Comparison of ENCODE assay signal across 8 cellular contexts in the genomic region with DNA sequence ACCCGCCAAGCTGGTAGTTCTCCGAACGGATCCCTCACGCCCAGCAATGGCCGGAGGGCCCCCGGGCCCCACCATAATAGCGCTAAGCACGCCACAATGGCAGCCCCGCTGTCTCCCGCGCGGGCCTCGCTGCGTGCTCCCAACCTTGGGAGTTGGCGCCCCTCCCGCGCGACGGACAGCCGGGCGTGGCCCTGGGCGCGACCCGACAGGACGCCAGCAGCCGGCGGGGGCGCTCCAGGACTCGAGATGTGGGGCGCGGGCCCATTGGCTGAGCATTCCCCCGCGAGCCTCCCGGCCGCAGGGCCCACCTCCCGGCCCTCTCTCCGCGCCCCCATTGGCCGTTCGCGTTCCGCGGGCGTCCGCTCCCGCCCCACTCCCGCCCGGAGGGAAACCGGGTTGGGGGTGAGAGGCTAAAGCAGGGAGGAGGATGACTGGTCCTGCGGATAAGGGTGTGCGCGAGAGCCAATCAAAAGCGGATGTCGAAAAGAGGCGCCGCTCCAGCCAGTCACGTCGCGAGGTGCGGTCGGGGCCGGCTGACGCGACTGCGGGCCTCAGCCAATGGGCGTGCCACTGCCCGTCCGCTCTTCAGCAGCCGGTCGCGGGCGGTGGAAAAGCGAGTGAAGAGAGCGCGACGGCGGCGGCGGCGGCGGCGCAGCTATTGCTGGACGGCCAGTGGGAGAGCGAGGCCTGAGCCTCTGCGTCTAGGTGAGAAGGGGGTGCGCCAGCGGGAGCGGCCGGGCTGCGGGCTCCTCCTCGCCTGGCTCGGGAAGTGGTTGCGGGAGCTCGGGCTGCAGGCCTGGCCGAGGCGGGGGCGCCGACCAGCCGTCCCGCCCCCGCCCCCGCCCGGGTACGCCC. TPM values are rescaled to one million over a fixed set of nuclear protein-coding genes. Genes with fewer than 3 reads are reported as not detected.
DNase-seq lines count a peak whose midpoint lies in the region; ATAC-seq and TF ChIP-seq lines count a peak whose summit lies in the region.

FAR1 (plus strand) TSS at position 567 of the 855 bp plus-strand sequence. CDS start 26,098 bp downstream, outside the sequence.

- DNase-seq in AG04449 (ENCODE audit: low read depth, low spot score) (peak; percentile 92), NCI-H2196 (lab: John Stamatoyannopoulos, UW; ENCODE audit: unreplicated experiment) (peak; percentile 99), breast epithelium (ENCODE audit: low spot score in 2 of 2) (peak; percentile 96 to 97)

- H3K36me3 ChIP-seq in breast epithelium (no peaks in the 10 kb centered on the region), iPS-18a (ENCODE audit: control insufficient read depth, low read depth, low read length) (no peaks in the 10 kb centered on the region)

- H3K9me3 ChIP-seq in breast epithelium = no peaks in the 10 kb centered on the region
- H3K9me3 ChIP-seq in iPS-18a (ENCODE audit: control insufficient read depth, low read depth, low read length) = no peaks in the 10 kb centered on the region

- ATAC-seq in GM18868 (IDR thresholded peaks at IDR 0.05; ENCODE audit: unreplicated experiment) (peak; percentile 88), HG03108 (IDR thresholded peaks at IDR 0.05; ENCODE audit: unreplicated experiment) (peak; percentile 87)

- H3K4me3 ChIP-seq in AG04449 (ENCODE audit: low read depth, low read length) (peak within 1 kb of the TSS; percentile 83), breast epithelium (peak within 1 kb of the TSS; percentile 90 to 98 (median 93)), iPS-18a (ENCODE audit: low read length) (peak within 1 kb of the TSS; percentile 94), skin epidermis (peak within 1 kb of the TSS; percentile 85 to 99 (median 96))

- peak; percentile 71 for TF ChIP-seq CTCF in AG04449 (IDR thresholded peaks at IDR 0.05; ENCODE audit: insufficient read depth, low read length, missing control alignments)
- peak; percentile 79 for TF ChIP-seq CTCF in VCaP (conservative IDR thresholded peaks at IDR 0.05)
- peak; percentile 15 to 43 (median 23) for TF ChIP-seq CTCF in breast epithelium (IDR thresholded peaks at IDR 0.05)

- POLR2A ChIA-PET in AG04449 (lab: Yijun Ruan, JAX) = interaction anchor here (0.9 to 1.0 kb wide), 2 partner anchors 16 to 205 kb away, joined by 3 read pairs; partner anchors contain the start of gene BTBD10

- H3K9ac ChIP-seq in iPS-18a (ENCODE audit: low read length) = peak within 1 kb of the TSS; percentile 79

- CTCF ChIA-PET in AG04449 (lab: Yijun Ruan, JAX) = interaction anchor here (0.8 to 1.4 kb wide), 3 partner anchors 9 to 180 kb away, joined by 3 to 4 read pairs (median 4); no protein-coding TSS in a partner anchor

- intact Hi-C loops in breast epithelium (cut with DNase I; ENCODE audit: low total_unique reads) = no loop called here

- H3K4me1 ChIP-seq in breast epithelium = peaks cover 0 to 6% of the 10 kb centered on the region in 2 donors
- peaks cover 12% of the 10 kb centered on the region for H3K4me1 ChIP-seq in iPS-18a (ENCODE audit: control insufficient read depth, low read depth, low read length)

- no peak for TF ChIP-seq POLR2A in breast epithelium (IDR thresholded peaks at IDR 0.05)

- no peaks in the 10 kb centered on the region for H3K27me3 ChIP-seq in breast epithelium
- peaks cover 9% of the 10 kb centered on the region for H3K27me3 ChIP-seq in iPS-18a (ENCODE audit: control insufficient read depth, insufficient read depth, low read length)

- H3K27ac ChIP-seq in VCaP (peak within 1 kb of the TSS; percentile 84), breast epithelium (peak within 1 kb of the TSS; percentile 83 to 94), iPS-18a (ENCODE audit: low read length) (no peak within 1 kb of the TSS), skin epidermis (peak within 1 kb of the TSS; percentile 41 to 94 (median 88))

RNA-seq across cellular contexts. Expression of gene FAR1, which starts in this region (rescaled TPM):
- 10 to 100 TPM; 46.1 to 79.6 (median 49.2) TPM for total RNA-seq in breast epithelium

Comparison
In these comparisons a context has a peak if more than half of its experiments do, and no peak if none do; other contexts are left out.
1. CTCF ChIP-seq: peak in every context shown above with its lines; median percentile 79 in VCaP; 71 in AG04449; 23 in breast epithelium.